21 cellular contexts compared by ENCODE assay signal in genomic region chr1:234102591-234102990, GRCh38.
A peak's percentile ranks its signal among the peaks of the same experiment; 100 is the strongest.
DNase-seq lines count a peak whose midpoint lies in the region; ATAC-seq lines count a peak whose summit lies in the region.
"Had no signal": no experiment of that assay in that cellular context is flagged by ENCODE, and none has a peak within 500 bp of the region (broad histone marks: within the 10 kb centered on the region; RNA-seq: fewer than 3 reads in every experiment).

No MANE protein-coding gene starts in this region.

- H3K36me3 Mint-ChIP-seq in activated CD4-positive, alpha-beta T cell treated with anti-CD3 and anti-CD28 coated beads, Interleukin-2, amount 10 ng/mL, durations not matched to agents 7 days and 5 days (ENCODE audit: low read depth): no peaks in the 10 kb centered on the region
- H3K36me3 Mint-ChIP-seq: immature natural killer cell, naive B cell had no signal

- peak; percentile 63 for DNase-seq in NCI-H1092 treated with DMSO at 0.1 percent for 48 hours (lab: John Stamatoyannopoulos, UW)
- no peak for DNase-seq in NCI-H1092 (lab: John Stamatoyannopoulos, UW)
- peak; percentile 45 for DNase-seq in NCI-H128 (lab: John Stamatoyannopoulos, UW; ENCODE audit: unreplicated experiment)
- peak; percentile 64 for DNase-seq in RPMI7951 (ENCODE audit: low read depth)
- DNase-seq in myocyte (ENCODE audit: low read depth): peak; percentile 50
- DNase-seq in activated CD4-positive, alpha-beta T cell treated with anti-CD3 and anti-CD28 coated beads, Interleukin-2, amount 10 ng/mL, durations not matched to agents 7 days and 5 days: no peak
- no peak for DNase-seq in OCI-M1 (lab: John Stamatoyannopoulos, UW)
- DNase-seq: activated CD8-positive, alpha-beta memory T cell treated with anti-CD3 and anti-CD28 coated beads for 24 hours; activated naive CD4-positive, alpha-beta T cell treated with anti-CD3 and anti-CD28 coated beads, Interleukin-2, amount 50 U/mL, for 16 hours; activated T-cell treated with anti-CD3 and anti-CD28 coated beads, Interleukin-2, amount 50 U/mL, for 48 hours; body of pancreas; glutamatergic neuron; immature natural killer cell; naive B cell; NCI-H748 treated with DMSO at 0.1 percent for 48 hours; stimulated activated CD4-positive, alpha-beta T cell treated with anti-CD3 and anti-CD28 coated beads, Interleukin-1b, Interleukin-23, amount 100 ng/mL, for 48 hours; stimulated activated naive CD8-positive, alpha-beta T cell treated with anti-CD3 and anti-CD28 coated beads, Interleukin-15, Interleukin-2, amounts not matched to agents 100 U/mL and 50 U/mL, for 24 hours; transverse colon had no signal

- POLR2A ChIA-PET in activated CD4-positive, alpha-beta T cell treated with anti-CD3 and anti-CD28 coated beads, Interleukin-2, amount 10 ng/mL, durations not matched to agents 7 days and 5 days (lab: Charles Lee): no interaction called here

- H3K27ac Mint-ChIP-seq in activated CD4-positive, alpha-beta T cell treated with anti-CD3 and anti-CD28 coated beads, Interleukin-2, amount 10 ng/mL, durations not matched to agents 7 days and 5 days: no peak overlapping the region
- H3K27ac Mint-ChIP-seq: B cell, immature natural killer cell, naive B cell had no signal

- no peaks in the 10 kb centered on the region for H3K4me1 Mint-ChIP-seq in activated CD4-positive, alpha-beta T cell treated with anti-CD3 and anti-CD28 coated beads, Interleukin-2, amount 10 ng/mL, durations not matched to agents 7 days and 5 days
- H3K4me1 Mint-ChIP-seq: B cell, immature natural killer cell, naive B cell had no signal

- no peak for ATAC-seq in HG03521 (IDR thresholded peaks at IDR 0.05; ENCODE audit: unreplicated experiment)
- ATAC-seq: activated CD4-positive, CD25-positive, alpha-beta regulatory T cell treated with anti-CD3 and anti-CD28 coated beads, Interleukin-2, amount 50 U/mL, for 24 hours; body of pancreas; stimulated activated naive CD8-positive, alpha-beta T cell treated with anti-CD3 and anti-CD28 coated beads, Interleukin-15, Interleukin-2, amounts not matched to agents 100 U/mL and 50 U/mL, for 24 hours had no signal

- CTCF ChIA-PET in activated CD4-positive, alpha-beta T cell treated with anti-CD3 and anti-CD28 coated beads, Interleukin-2, amount 10 ng/mL, durations not matched to agents 7 days and 5 days (lab: Charles Lee): no interaction called here

- no peak overlapping the region for H3K4me3 Mint-ChIP-seq in activated CD4-positive, alpha-beta T cell treated with anti-CD3 and anti-CD28 coated beads, Interleukin-2, amount 10 ng/mL, durations not matched to agents 7 days and 5 days
- H3K4me3 Mint-ChIP-seq: B cell, immature natural killer cell, naive B cell had no signal

- H3K27me3 Mint-ChIP-seq in activated CD4-positive, alpha-beta T cell treated with anti-CD3 and anti-CD28 coated beads, Interleukin-2, amount 10 ng/mL, durations not matched to agents 7 days and 5 days: peaks cover 33% of the 10 kb centered on the region

- H3K9me3 Mint-ChIP-seq in activated CD4-positive, alpha-beta T cell treated with anti-CD3 and anti-CD28 coated beads, Interleukin-2, amount 10 ng/mL, durations not matched to agents 7 days and 5 days: no peaks in the 10 kb centered on the region
- H3K9me3 Mint-ChIP-seq: immature natural killer cell had no signal

Comparison
In these comparisons a context has a peak if more than half of its experiments do, and no peak if none do; other contexts are left out.
1. DNase-seq: peak in NCI-H1092 treated with DMSO at 0.1 percent for 48 hours (single experiment), NCI-H128 (single experiment), RPMI7951 (single experiment) and myocyte (single experiment); none in NCI-H1092 (single experiment), activated CD4-positive, alpha-beta T cell treated with anti-CD3 and anti-CD28 coated beads, Interleukin-2, amount 10 ng/mL, durations not matched to agents 7 days and 5 days (single experiment) and OCI-M1 (single experiment).